In genomic region chr16:87324411-87325275, GRCh38 we compare ENCODE assay signal across 8 cellular contexts. TPM values are rescaled to one million over a fixed set of nuclear protein-coding genes. Genes with fewer than 3 reads are reported as not detected.
DNase-seq lines count a peak whose midpoint lies in the region; ATAC-seq and TF ChIP-seq lines count a peak whose summit lies in the region.

No MANE protein-coding gene starts in this region.

- H3K4me3 Mint-ChIP-seq in CD4-positive, alpha-beta memory T cell: no peak overlapping the region
- H3K4me3 Mint-ChIP-seq in HFFc6 (no peak overlapping the region), WTC11 (no peak overlapping the region), memory B cell (no peak overlapping the region)

- no peaks in the 10 kb centered on the region for H3K9me3 Mint-ChIP-seq in CD4-positive, alpha-beta memory T cell
- H3K9me3 Mint-ChIP-seq in HFFc6 (no peaks in the 10 kb centered on the region), WTC11 (no peaks in the 10 kb centered on the region), memory B cell (no peaks in the 10 kb centered on the region)

- peaks cover 0 to 14% of the 10 kb centered on the region in 2 donors for H3K36me3 Mint-ChIP-seq in CD4-positive, alpha-beta memory T cell
- H3K36me3 Mint-ChIP-seq in HFFc6 (ENCODE audit: low read depth): no peaks in the 10 kb centered on the region
- H3K36me3 Mint-ChIP-seq in WTC11: no peaks in the 10 kb centered on the region
- H3K36me3 Mint-ChIP-seq in memory B cell: no peaks in the 10 kb centered on the region

- no peaks in the 10 kb centered on the region for H3K9me3 ChIP-seq in CD4-positive, alpha-beta memory T cell (ENCODE audit: control insufficient read depth in 1 of 2, low read length in 2 of 2)

- TF ChIP-seq CTCF in HFFc6 (IDR thresholded peaks at IDR 0.05) (peak; percentile 91), WTC11 (IDR thresholded peaks at IDR 0.05) (peak; percentile 84)

- H3K27ac ChIP-seq in CD4-positive, alpha-beta memory T cell (ENCODE audit: low read depth, low read length): no peak overlapping the region
- H3K27ac ChIP-seq in substantia nigra (ENCODE audit: low read depth, low read length, poor library complexity, severe bottlenecking): peak overlapping the region; percentile 35

- ATAC-seq in WTC11 (peak; percentile 90), memory B cell (ENCODE audit: low read depth) (peak; percentile 79), GM18909 (IDR thresholded peaks at IDR 0.05; ENCODE audit: poor library complexity, unreplicated experiment) (no peak)

- intact Hi-C loops in CD4-positive, alpha-beta memory T cell (cut with micrococcal nuclease): loop anchor here (1.0 kb wide), 1 partner anchor 70 kb away; no protein-coding TSS in a partner anchor

- peaks cover 4% of the 10 kb centered on the region for H3K4me1 ChIP-seq in CD4-positive, alpha-beta memory T cell (ENCODE audit: insufficient read depth, low read length)

- peak in 4 of 5 donors; percentile 31 to 45 (median 34) for DNase-seq in CD4-positive, alpha-beta memory T cell
- no peak for DNase-seq in HFFc6
- peak; percentile 78 for DNase-seq in WTC11 (ENCODE audit: low spot score)
- DNase-seq in dermis blood vessel endothelial cell: peak; percentile 64
- peak; percentile 40 to 59 for DNase-seq in memory B cell (ENCODE audit: low spot score in 2 of 2)
- peak in 24 of 49 donors; percentile 1 to 87 (median 34) for DNase-seq in substantia nigra (lab: John Stamatoyannopoulos, UW)
- DNase-seq in H4 (ENCODE audit: low spot score): no peak

- H3K27me3 Mint-ChIP-seq in CD4-positive, alpha-beta memory T cell: no peaks in the 10 kb centered on the region
- H3K27me3 Mint-ChIP-seq in HFFc6 (ENCODE audit: insufficient read depth) (no peaks in the 10 kb centered on the region; the same call in 1 of the 2 replicates), WTC11 (ENCODE audit: low read depth) (no peaks in the 10 kb centered on the region), memory B cell (no peaks in the 10 kb centered on the region)

- H3K27ac Mint-ChIP-seq in CD4-positive, alpha-beta memory T cell: peak overlapping the region in 1 of 7 donors; percentile 57
- H3K27ac Mint-ChIP-seq in HFFc6 (no peak overlapping the region), WTC11 (no peak overlapping the region), memory B cell (no peak overlapping the region)

- H3K36me3 ChIP-seq in CD4-positive, alpha-beta memory T cell (ENCODE audit: insufficient read depth, low read length): peaks cover 3% of the 10 kb centered on the region

- H3K4me1 Mint-ChIP-seq in CD4-positive, alpha-beta memory T cell: peaks cover 3 to 9% (median 4%) of the 10 kb centered on the region in 4 donors
- H3K4me1 Mint-ChIP-seq in HFFc6 (ENCODE audit: low read depth) (peaks cover 18% of the 10 kb centered on the region), WTC11 (0 out of 2 replicates have a peak, but pooled peaks cover 5% of the 10 kb centered on the region), memory B cell (no peaks in the 10 kb centered on the region)

- CTCF ChIA-PET in CD4-positive, alpha-beta memory T cell (lab: Charles Lee; ENCODE audit: partially characterized antibody): interaction anchor here (0.7 to 6.4 kb wide), 9 partner anchors 9 to 262 kb away, joined by 3 to 41 read pairs (median 4); partner anchors contain the start of gene FBXO31
- CTCF ChIA-PET in WTC11 (lab: Charles Lee): interaction anchor here (0.7 to 1.4 kb wide), 5 partner anchors 10 to 1571 kb away, joined by 3 to 4 read pairs (median 3); partner anchors contain the start of gene FBXO31

- no peak overlapping the region for H3K4me3 ChIP-seq in CD4-positive, alpha-beta memory T cell (ENCODE audit: low read length in 2 of 2)

- H3K27me3 ChIP-seq in CD4-positive, alpha-beta memory T cell (ENCODE audit: insufficient read depth, low read length): no peaks in the 10 kb centered on the region

- POLR2A ChIA-PET in CD4-positive, alpha-beta memory T cell (lab: Charles Lee; ENCODE audit: partially characterized antibody): interaction anchor here (1.6 kb wide), 1 partner anchor 59 kb away, joined by 7 read pairs; the partner anchor contains the start of gene FBXO31
- POLR2A ChIA-PET in WTC11 (lab: Charles Lee): interaction anchor here (0.7 kb wide), 1 partner anchor 1221 kb away, joined by 3 read pairs; no protein-coding TSS in a partner anchor

TF ChIP-seq in WTC11, 78 proteins besides CTCF, POLR2A, EP300 and RAD21:
- TF ChIP-seq ZNF263 (CRISPR knock-in tag; IDR thresholded peaks at IDR 0.05; ENCODE audit: low read depth): peak; percentile 76; the same call in 1 of the 2 replicates
- TF ChIP-seq SOX15 (CRISPR knock-in tag; IDR thresholded peaks at IDR 0.05): no peak
- TF ChIP-seq ATF1 (CRISPR knock-in tag; IDR thresholded peaks at IDR 0.05): 0 out of 2 replicates have a peak, but pooled peaks have one; percentile 46
- no peak for TF ChIP-seq IRF1 (CRISPR knock-in tag; IDR thresholded peaks at IDR 0.05)

RNA-seq across cellular contexts. Expression of gene C16orf95, which starts 7.5 kb away (rescaled TPM):
- 1 to 10 TPM; 1.6 TPM for total RNA-seq in CD4-positive, alpha-beta memory T cell
- polyA plus RNA-seq in CD4-positive, alpha-beta memory T cell: 1 to 10 TPM; 1.4 to 2.4 TPM
- total RNA-seq in HFFc6 (2021; fragmentation: NEBNext Ultra II Directional; extraction: Animal tissue kit (Norgen Biotek cat#: 25700)): 10 to 100 TPM in 5 of 6 experiments, 1 to 10 TPM in 1; 8.5 to 15.0 (median 11.7) TPM
- total RNA-seq in WTC11 (2021) (5.7 to 7.5 TPM (median 7.1 TPM) in 3 replicates), dermis blood vessel endothelial cell (2.9 and 4.3 TPM in 2 replicates)
- total RNA-seq in H4 (2014; rRNA removed; shearing (Covaris generic)): 8.0 and 13.4 TPM in 2 replicates

RNA-seq across cellular contexts. Expression of gene FBXO31, which starts 58.9 kb away (rescaled TPM):
- total RNA-seq in CD4-positive, alpha-beta memory T cell: 10 to 100 TPM; 44.2 to 44.6 TPM
- 10 to 100 TPM; 22.9 to 24.8 TPM for polyA plus RNA-seq in CD4-positive, alpha-beta memory T cell
- 10 to 100 TPM; 23.0 to 30.0 (median 25.1) TPM for total RNA-seq in HFFc6 (2021; fragmentation: NEBNext Ultra II Directional; extraction: Animal tissue kit (Norgen Biotek cat#: 25700))
- total RNA-seq in WTC11 (2021): 20.8 to 24.2 TPM (median 22.6 TPM) in 3 replicates
- 24.4 and 36.1 TPM in 2 replicates for total RNA-seq in dermis blood vessel endothelial cell
- total RNA-seq in H4 (2014; rRNA removed; shearing (Covaris generic)): 6.9 and 7.4 TPM in 2 replicates

Comparison
In these comparisons a context has a peak if more than half of its experiments do, and no peak if none do; other contexts are left out.
1. DNase-seq: peak in CD4-positive, alpha-beta memory T cell (4 of 5), WTC11 (single experiment), dermis blood vessel endothelial cell (single experiment) and memory B cell (2 of 2); none in HFFc6 (single experiment) and H4 (single experiment).